In the genomic region with DNA sequence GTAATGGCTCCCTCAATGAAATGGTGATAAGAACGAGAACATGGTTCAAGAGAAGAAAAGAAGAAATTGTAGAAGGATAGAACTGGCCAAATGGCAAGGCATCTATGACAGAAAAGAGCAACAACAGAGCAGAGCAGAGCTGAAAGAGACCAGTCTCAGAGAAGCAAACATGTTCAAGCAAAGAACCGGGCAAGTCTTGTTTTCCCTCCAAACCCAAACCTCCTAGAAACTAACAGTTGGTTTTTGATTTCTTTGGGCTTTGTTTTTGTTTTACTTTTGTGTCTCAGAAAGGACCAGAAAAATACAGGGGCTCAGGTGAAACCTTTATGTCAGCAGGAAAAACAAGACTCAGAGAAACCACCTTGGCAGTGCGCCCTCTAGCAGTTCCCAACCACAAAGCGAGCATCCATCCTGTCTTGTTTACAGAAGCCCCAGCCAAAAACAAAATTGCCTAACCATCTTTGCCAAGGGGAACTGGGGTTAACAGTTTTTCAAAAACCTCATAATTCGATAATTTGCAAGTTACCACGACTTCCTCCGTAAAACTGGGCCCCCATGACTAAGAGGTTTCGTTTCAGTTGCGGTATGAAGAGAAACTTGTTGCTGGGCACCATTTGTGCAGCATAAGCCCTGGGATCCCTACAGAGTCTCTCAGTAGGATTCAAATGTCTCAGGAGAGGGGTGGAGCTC, we compare ENCODE assay signal across 8 cellular contexts.
DNase-seq lines count a peak whose midpoint lies in the region; ATAC-seq lines count a peak whose summit lies in the region.

No MANE protein-coding gene starts in this region.

- H3K9me3 ChIP-seq in CD8-positive, alpha-beta memory T cell (ENCODE audit: low read length): no peaks in the 10 kb centered on the region

- peak overlapping the region in 4 of 7 donors; percentile 21 to 59 (median 28) for H3K4me3 Mint-ChIP-seq in CD8-positive, alpha-beta memory T cell

- no peaks in the 10 kb centered on the region for H3K36me3 ChIP-seq in CD8-positive, alpha-beta memory T cell (ENCODE audit: insufficient read depth, low read length)

- DNase-seq in CD8-positive, alpha-beta memory T cell: no peak
- peak; percentile 62 for DNase-seq in OCI-M1 (lab: John Stamatoyannopoulos, UW)
- DNase-seq in NCI-H187 (lab: John Stamatoyannopoulos, UW): no peak
- no peak for DNase-seq in NCI-H128 (lab: John Stamatoyannopoulos, UW; ENCODE audit: unreplicated experiment)
- no peak for DNase-seq in SW480 (ENCODE audit: low spot score)
- DNase-seq in 8988T: no peak

- H3K27ac ChIP-seq in CD8-positive, alpha-beta memory T cell (ENCODE audit: low read depth, low read length): no peak overlapping the region

- H3K4me1 Mint-ChIP-seq in CD8-positive, alpha-beta memory T cell: peaks cover 4 to 12% (median 10%) of the 10 kb centered on the region in 3 donors

- ATAC-seq in GM19324 (IDR thresholded peaks at IDR 0.05; ENCODE audit: low FRiP score, unreplicated experiment) (peak; percentile 89), HG03039 (IDR thresholded peaks at IDR 0.05; ENCODE audit: unreplicated experiment) (peak; percentile 90)

- CTCF ChIA-PET in CD8-positive, alpha-beta memory T cell (lab: Charles Lee): no interaction called here

- peaks cover 0 to 2% of the 10 kb centered on the region in 2 donors for H3K27me3 Mint-ChIP-seq in CD8-positive, alpha-beta memory T cell

- peaks cover 0 to 6% (median 0%) of the 10 kb centered on the region in 5 donors for H3K9me3 Mint-ChIP-seq in CD8-positive, alpha-beta memory T cell

- H3K4me1 ChIP-seq in CD8-positive, alpha-beta memory T cell (ENCODE audit: insufficient read depth, low read length): no peaks in the 10 kb centered on the region

- no peak overlapping the region for H3K4me3 ChIP-seq in CD8-positive, alpha-beta memory T cell (ENCODE audit: low read length)

- POLR2A ChIA-PET in CD8-positive, alpha-beta memory T cell (lab: Charles Lee): no interaction called here

- H3K27ac Mint-ChIP-seq in CD8-positive, alpha-beta memory T cell: peak overlapping the region in 2 of 8 donors; percentile 34 to 71

- H3K27me3 ChIP-seq in CD8-positive, alpha-beta memory T cell (ENCODE audit: insufficient read depth, low read length, poor library complexity, severe bottlenecking): no peaks in the 10 kb centered on the region

- no peaks in the 10 kb centered on the region for H3K36me3 Mint-ChIP-seq in CD8-positive, alpha-beta memory T cell
